In genomic region chr1:228082975-228083870, GRCh38 we compare ENCODE assay signal across 8 cellular contexts. TPM values are rescaled to one million over a fixed set of nuclear protein-coding genes. Genes with fewer than 3 reads are reported as not detected.
DNase-seq lines count a peak whose midpoint lies in the region; ATAC-seq and TF ChIP-seq lines count a peak whose summit lies in the region.

No MANE protein-coding gene starts in this region.

- peaks cover 46% of the 10 kb centered on the region for H3K36me3 Mint-ChIP-seq in activated CD8-positive, alpha-beta T cell treated with anti-CD3 and anti-CD28 coated beads, Interleukin-2, amount 10 ng/mL, durations not matched to agents 7 days and 5 days (ENCODE audit: low read depth)

- H4K8ac ChIP-seq in neuronal stem cell (ENCODE audit: low read depth, low read length), result peak overlapping the region; percentile 32

- TF ChIP-seq CTCF in fibroblast of lung (conservative IDR thresholded peaks at IDR 0.05 in 1 of 2, IDR thresholded peaks at IDR 0.05 in 1 of 2; ENCODE audit: low read depth in 1 of 2, low read length in 2 of 2), result no peak

- no peaks in the 10 kb centered on the region for H3K9me3 Mint-ChIP-seq in activated CD8-positive, alpha-beta T cell treated with anti-CD3 and anti-CD28 coated beads, Interleukin-2, amount 10 ng/mL, durations not matched to agents 7 days and 5 days (ENCODE audit: insufficient read depth)

- H3K4me1 ChIP-seq in fibroblast of lung (ENCODE audit: control insufficient read depth, extremely low read depth, insufficient read depth, low read length), result peaks cover 21% of the 10 kb centered on the region
- H3K4me1 ChIP-seq in neuronal stem cell (ENCODE audit: control insufficient read depth in 2 of 2, insufficient read depth in 1 of 2, low read depth in 1 of 2, low read length in 2 of 2), result peaks cover 21 to 26% of the 10 kb centered on the region in 2 donors

- H3K27me3 ChIP-seq in fibroblast of lung (ENCODE audit: control insufficient read depth, insufficient read depth, low read length), result no peaks in the 10 kb centered on the region
- no peaks in the 10 kb centered on the region for H3K27me3 ChIP-seq in neuronal stem cell (ENCODE audit: control insufficient read depth in 3 of 3, insufficient read depth in 3 of 3, low read depth in 1 of 3, low read length in 3 of 3)

- H3K4me3 Mint-ChIP-seq in activated CD8-positive, alpha-beta T cell treated with anti-CD3 and anti-CD28 coated beads, Interleukin-2, amount 10 ng/mL, durations not matched to agents 7 days and 5 days, result peak overlapping the region; percentile 94

- H3K79me2 ChIP-seq in fibroblast of lung (ENCODE audit: control insufficient read depth, insufficient read depth, low read length), result peaks cover 73% of the 10 kb centered on the region

- H2BK15ac ChIP-seq in neuronal stem cell (ENCODE audit: low read length), result peak overlapping the region; percentile 10

- peak overlapping the region; percentile 71 for H3K4ac ChIP-seq in neuronal stem cell (ENCODE audit: low read length)

- H3K27ac Mint-ChIP-seq in activated CD8-positive, alpha-beta T cell treated with anti-CD3 and anti-CD28 coated beads, Interleukin-2, amount 10 ng/mL, durations not matched to agents 7 days and 5 days, result peak overlapping the region; percentile 98

- H2AFZ ChIP-seq in fibroblast of lung (ENCODE audit: low read length), result no peak overlapping the region
- H2AFZ ChIP-seq in neuronal stem cell (ENCODE audit: low read length), result peak overlapping the region; percentile 82

- WGBS in neuronal stem cell (ENCODE audit: extremely low coverage in 2 of 2, insufficient read length in 2 of 2, insufficient replicate concordance in 1 of 2), 2 donors, result no CpG with 5 or more reads among the region's 71 CpGs

- H3K9ac ChIP-seq in fibroblast of lung (ENCODE audit: insufficient read depth, low read length) (peak overlapping the region; percentile 99), neuronal stem cell (ENCODE audit: low read depth, low read length, poor library complexity) (peak overlapping the region; percentile 97)

- H2BK12ac ChIP-seq in neuronal stem cell (ENCODE audit: low read length), result no peak overlapping the region

- peak overlapping the region; percentile 99 for H3K23ac ChIP-seq in neuronal stem cell (ENCODE audit: low read depth, low read length, poor library complexity)

- H3K27me3 Mint-ChIP-seq in activated CD8-positive, alpha-beta T cell treated with anti-CD3 and anti-CD28 coated beads, Interleukin-2, amount 10 ng/mL, durations not matched to agents 7 days and 5 days (ENCODE audit: low read depth), result no peaks in the 10 kb centered on the region

- peaks cover 54% of the 10 kb centered on the region for H3K4me1 Mint-ChIP-seq in activated CD8-positive, alpha-beta T cell treated with anti-CD3 and anti-CD28 coated beads, Interleukin-2, amount 10 ng/mL, durations not matched to agents 7 days and 5 days (ENCODE audit: low read depth)

- peak overlapping the region; percentile 97 for H3K18ac ChIP-seq in neuronal stem cell (ENCODE audit: low read length)

- H3K4me2 ChIP-seq in fibroblast of lung (ENCODE audit: extremely low read depth, insufficient read depth, low read length) (peak overlapping the region; percentile 73), neuronal stem cell (ENCODE audit: insufficient read depth, low read length, poor library complexity, severe bottlenecking) (peak overlapping the region; percentile 92)

- CTCF ChIA-PET in activated CD8-positive, alpha-beta T cell treated with anti-CD3 and anti-CD28 coated beads, Interleukin-2, amount 10 ng/mL, durations not matched to agents 7 days and 5 days (lab: Charles Lee), result interaction anchor here (1.3 to 1.4 kb wide), 2 partner anchors 83 to 84 kb away, joined by 4 read pairs; partner anchors contain the start of gene IBA57

- peaks cover 23% of the 10 kb centered on the region for H3K79me1 ChIP-seq in neuronal stem cell (ENCODE audit: low read depth, low read length)

- peak overlapping the region; percentile 44 for H2BK120ac ChIP-seq in neuronal stem cell (ENCODE audit: low read depth, low read length)

- peak overlapping the region; percentile 72 for H2BK5ac ChIP-seq in neuronal stem cell (ENCODE audit: low read length)

- H3K4me3 ChIP-seq in fibroblast of lung (replicated peaks in 1 of 4; ENCODE audit: control extremely low read depth in 1 of 4, insufficient read depth in 1 of 4, low read depth in 3 of 4, low read length in 4 of 4) (peak overlapping the region; percentile 77 to 99 (median 98)), neuronal stem cell (ENCODE audit: low read length in 2 of 2) (peak overlapping the region; percentile 98 to 99)

- peak overlapping the region; percentile 79 for H2AK5ac ChIP-seq in neuronal stem cell (ENCODE audit: low read depth, low read length)

- no peak overlapping the region for H4K91ac ChIP-seq in neuronal stem cell (ENCODE audit: low read depth, low read length, poor library complexity)

- peaks cover 14% of the 10 kb centered on the region for H4K20me1 ChIP-seq in fibroblast of lung (ENCODE audit: control insufficient read depth, extremely low read depth, insufficient read depth, low read length)

- H3K36me3 ChIP-seq in fibroblast of lung (ENCODE audit: control insufficient read depth, insufficient read depth, low read length) (peaks cover 1% of the 10 kb centered on the region), neuronal stem cell (replicated peaks in 1 of 2; ENCODE audit: control insufficient read depth in 2 of 2, insufficient read depth in 2 of 2, low read length in 2 of 2) (peaks cover 4 to 36% of the 10 kb centered on the region in 2 donors)

- H3K27ac ChIP-seq in fibroblast of lung (ENCODE audit: insufficient read depth, low read length), result peak overlapping the region; percentile 96
- H3K27ac ChIP-seq in neuronal stem cell (replicated peaks; ENCODE audit: low read length), result no peak overlapping the region

- H3K9me3 ChIP-seq in fibroblast of lung (ENCODE audit: control insufficient read depth, insufficient read depth, low read depth, low read length), result no peaks in the 10 kb centered on the region
- no peaks in the 10 kb centered on the region for H3K9me3 ChIP-seq in neuronal stem cell (replicated peaks in 1 of 2; ENCODE audit: control insufficient read depth in 2 of 2, insufficient read depth in 1 of 2, low read depth in 1 of 2, low read length in 2 of 2)

- POLR2A ChIA-PET in activated CD8-positive, alpha-beta T cell treated with anti-CD3 and anti-CD28 coated beads, Interleukin-2, amount 10 ng/mL, durations not matched to agents 7 days and 5 days (lab: Charles Lee), result interaction anchor here (0.6 to 3.3 kb wide), 14 partner anchors 8 to 309 kb away, joined by 3 to 25 read pairs (median 6); partner anchors contain the start of genes GUK1, IBA57 and MRPL55

- H3K14ac ChIP-seq in neuronal stem cell (ENCODE audit: low read length), result peak overlapping the region; percentile 86

- peak; percentile 60 for DNase-seq in NCI-H82 (lab: John Stamatoyannopoulos, UW)
- DNase-seq in NCI-H82 treated with DMSO at 0.1 percent for 48 hours (lab: John Stamatoyannopoulos, UW; ENCODE audit: unreplicated experiment), result no peak
- peak; percentile 49 for DNase-seq in activated CD8-positive, alpha-beta T cell treated with anti-CD3 and anti-CD28 coated beads, Interleukin-2, amount 10 ng/mL, durations not matched to agents 7 days and 5 days
- peak; percentile 40 to 44 for DNase-seq in fibroblast of lung (ENCODE audit: low read depth in 2 of 2)
- DNase-seq in neuronal stem cell (ENCODE audit: low spot score), result no peak
- DNase-seq in Ammon's horn (ENCODE audit: low spot score), result no peak

- ATAC-seq in HG03354 (IDR thresholded peaks at IDR 0.05; ENCODE audit: poor library complexity, severe bottlenecking, unreplicated experiment) (peak; percentile 24), HG03571 (IDR thresholded peaks at IDR 0.05; ENCODE audit: unreplicated experiment) (no peak)
- peak; percentile 12 for ATAC-seq in activated CD8-positive, alpha-beta T cell treated with anti-CD3 and anti-CD28 coated beads, Interleukin-2, amount 10 ng/mL, durations not matched to agents 7 days and 5 days

RNA-seq across cellular contexts. Expression of gene ARF1, which starts 0.7 kb away (rescaled TPM):
- total RNA-seq in activated CD8-positive, alpha-beta T cell treated with anti-CD3 and anti-CD28 coated beads, Interleukin-2, amount 10 ng/mL, durations not matched to agents 7 days and 5 days, result 100 to 1,000 TPM; 313 to 322 TPM
- total RNA-seq in fibroblast of lung, result 195 and 261 TPM in 2 replicates
- polyA plus RNA-seq in fibroblast of lung, result 546 and 642 TPM in 2 replicates
- polyA plus RNA-seq in fibroblast of lung (2012), result 456 and 567 TPM in 2 replicates
- polyA minus RNA-seq in fibroblast of lung (ENCODE audit: low replicate concordance), result 684 and 840 TPM in 2 replicates
- 267 TPM for polyA plus RNA-seq in neuronal stem cell (2013, experiment 1 of 2)
- 266 TPM for polyA plus RNA-seq in neuronal stem cell (2013, experiment 2 of 2)

RNA-seq across cellular contexts. Expression of gene C1orf35, which starts 19.9 kb away (rescaled TPM):
- total RNA-seq in activated CD8-positive, alpha-beta T cell treated with anti-CD3 and anti-CD28 coated beads, Interleukin-2, amount 10 ng/mL, durations not matched to agents 7 days and 5 days, result 10 to 100 TPM; 24.7 to 25.6 TPM
- total RNA-seq in fibroblast of lung, result 7.6 and 8.0 TPM in 2 replicates
- 4.8 and 7.0 TPM in 2 replicates for polyA plus RNA-seq in fibroblast of lung
- 8.5 and 15.4 TPM in 2 replicates for polyA plus RNA-seq in fibroblast of lung (2012)
- polyA minus RNA-seq in fibroblast of lung (ENCODE audit: low replicate concordance), result 2.6 and 6.9 TPM in 2 replicates
- polyA plus RNA-seq in neuronal stem cell (2013, experiment 1 of 2), result 28.9 TPM
- polyA plus RNA-seq in neuronal stem cell (2013, experiment 2 of 2), result 28.4 TPM

RNA-seq across cellular contexts. Expression of gene MRPL55, which starts 25.9 kb away (rescaled TPM):
- total RNA-seq in activated CD8-positive, alpha-beta T cell treated with anti-CD3 and anti-CD28 coated beads, Interleukin-2, amount 10 ng/mL, durations not matched to agents 7 days and 5 days, result 10 to 100 TPM; 51.1 to 60.7 TPM
- total RNA-seq in fibroblast of lung, result 51.7 and 61.6 TPM in 2 replicates
- 39.5 and 41.0 TPM in 2 replicates for polyA plus RNA-seq in fibroblast of lung
- 55.0 and 70.4 TPM in 2 replicates for polyA plus RNA-seq in fibroblast of lung (2012)
- polyA minus RNA-seq in fibroblast of lung (ENCODE audit: low replicate concordance), result 7.1 and 30.6 TPM in 2 replicates
- polyA plus RNA-seq in neuronal stem cell (2013, experiment 1 of 2), result 69.3 TPM
- 63.2 TPM for polyA plus RNA-seq in neuronal stem cell (2013, experiment 2 of 2)

RNA-seq across cellular contexts. Expression of gene GUK1, which starts 56.9 kb away (rescaled TPM):
- total RNA-seq in activated CD8-positive, alpha-beta T cell treated with anti-CD3 and anti-CD28 coated beads, Interleukin-2, amount 10 ng/mL, durations not matched to agents 7 days and 5 days, result 100 to 1,000 TPM; 339 to 344 TPM
- 325 and 479 TPM in 2 replicates for total RNA-seq in fibroblast of lung
- polyA plus RNA-seq in fibroblast of lung, result 217 and 286 TPM in 2 replicates
- polyA plus RNA-seq in fibroblast of lung (2012), result 265 and 391 TPM in 2 replicates
- 101 and 146 TPM in 2 replicates for polyA minus RNA-seq in fibroblast of lung (ENCODE audit: low replicate concordance)
- polyA plus RNA-seq in neuronal stem cell (2013, experiment 1 of 2), result 106 TPM
- polyA plus RNA-seq in neuronal stem cell (2013, experiment 2 of 2), result 98.6 TPM

Comparison
In these comparisons a context has a peak if more than half of its experiments do, and no peak if none do; other contexts are left out.
1. DNase-seq: peak in NCI-H82 (single experiment), activated CD8-positive, alpha-beta T cell treated with anti-CD3 and anti-CD28 coated beads, Interleukin-2, amount 10 ng/mL, durations not matched to agents 7 days and 5 days (single experiment) and fibroblast of lung (2 of 2); none in NCI-H82 treated with DMSO at 0.1 percent for 48 hours (single experiment), neuronal stem cell (single experiment) and Ammon's horn (single experiment).